ENCODE assay signal across 8 cellular contexts in the genomic region with DNA sequence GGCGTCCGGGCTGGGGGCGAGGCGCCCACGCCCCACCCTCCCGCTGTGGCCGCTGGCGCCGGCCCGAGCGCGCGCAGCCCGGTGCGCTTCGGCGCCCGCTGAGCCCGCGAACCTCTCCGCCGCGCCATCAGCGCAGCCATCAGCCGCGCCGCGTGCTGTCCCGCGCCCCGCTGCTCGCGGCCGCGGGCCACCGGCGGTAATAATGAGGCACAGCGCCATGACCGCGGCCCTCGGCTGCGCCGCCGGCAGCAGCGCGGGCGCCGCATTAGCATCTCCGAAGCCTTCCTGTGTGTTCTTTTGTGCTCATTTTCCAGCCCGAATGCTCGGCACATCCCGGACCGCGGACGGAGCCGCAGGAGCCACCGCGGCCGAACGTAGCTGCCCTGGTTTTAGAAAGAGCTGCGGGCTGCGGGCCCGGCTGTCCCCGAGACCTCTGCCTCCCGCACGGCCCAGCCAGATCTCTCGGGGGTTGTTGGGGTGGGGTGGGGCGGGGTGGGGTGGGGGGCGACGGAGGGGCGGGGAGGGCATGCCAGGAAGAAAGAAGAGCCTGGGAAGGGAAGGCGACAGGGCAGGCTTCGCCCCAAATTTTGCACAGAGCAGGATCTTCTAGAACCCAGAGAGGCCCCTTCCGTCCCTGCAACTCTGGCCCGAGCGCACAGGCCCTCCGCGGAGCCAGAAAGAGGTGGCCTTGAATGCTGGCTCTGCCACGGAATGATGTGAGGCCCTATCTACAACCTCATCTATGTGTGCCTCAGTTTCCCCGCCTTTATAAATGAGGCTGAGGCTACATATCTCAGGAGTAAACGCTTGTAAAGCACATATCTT. TPM values are rescaled to one million over a fixed set of nuclear protein-coding genes. Genes with fewer than 3 reads are reported as not detected.
DNase-seq lines count a peak whose midpoint lies in the region; ATAC-seq and TF ChIP-seq lines count a peak whose summit lies in the region.

No MANE protein-coding gene starts in this region.

- H3K27me3 ChIP-seq in rectal smooth muscle tissue (ENCODE audit: control insufficient read depth, insufficient read depth, low read length), result peaks cover 17% of the 10 kb centered on the region

- H3K4me3 ChIP-seq in epithelial cell of esophagus (ENCODE audit: low read length) (peak overlapping the region; percentile 13), rectal smooth muscle tissue (ENCODE audit: low read length) (peak overlapping the region; percentile 46)

- DNase-seq in NCI-H2107 (lab: John Stamatoyannopoulos, UW), result peak; percentile 97
- DNase-seq in NCI-H2107 treated with DMSO at 0.1 percent for 48 hours (lab: John Stamatoyannopoulos, UW; ENCODE audit: unreplicated experiment), result no peak
- peak; percentile 50 for DNase-seq in NCI-H2171 treated with DMSO at 0.1 percent for 48 hours (lab: John Stamatoyannopoulos, UW)
- no peak for DNase-seq in epithelial cell of esophagus (ENCODE audit: low read depth)
- DNase-seq in omental fat pad (ENCODE audit: low spot score), result no peak

- H3K4me1 ChIP-seq in rectal smooth muscle tissue (ENCODE audit: control insufficient read depth, insufficient read depth, low read length), result no peaks in the 10 kb centered on the region

- H3K27ac ChIP-seq in rectal smooth muscle tissue (ENCODE audit: low read depth, low read length), result no peak overlapping the region

- ATAC-seq in omental fat pad (ENCODE audit: low FRiP score) (no peak), HG03439 (IDR thresholded peaks at IDR 0.05; ENCODE audit: unreplicated experiment) (no peak), GM19324 (IDR thresholded peaks at IDR 0.05; ENCODE audit: low FRiP score, unreplicated experiment) (no peak)

- no peak for TF ChIP-seq CTCF in epithelial cell of esophagus (IDR thresholded peaks at IDR 0.05; ENCODE audit: insufficient read depth, low read depth, low read length, missing control alignments)
- TF ChIP-seq CTCF in omental fat pad (IDR thresholded peaks at IDR 0.05), result no peak

- no peak overlapping the region for H3K9ac ChIP-seq in rectal smooth muscle tissue (ENCODE audit: low read length)

- H3K36me3 ChIP-seq in rectal smooth muscle tissue (ENCODE audit: control insufficient read depth, insufficient read depth, low read length), result no peaks in the 10 kb centered on the region

RNA-seq across cellular contexts. Expression of a gene that starts 55.3 kb away (rescaled TPM):
- 10 to 100 TPM; 29.6 to 57.7 (median 39.4) TPM for total RNA-seq in omental fat pad

Comparison
In these comparisons a context has a peak if more than half of its experiments do, and no peak if none do; other contexts are left out.
1. DNase-seq: peak in NCI-H2107 (single experiment) and NCI-H2171 treated with DMSO at 0.1 percent for 48 hours (single experiment); none in NCI-H2107 treated with DMSO at 0.1 percent for 48 hours (single experiment), epithelial cell of esophagus (single experiment) and omental fat pad (single experiment).